11 cellular contexts compared by ENCODE assay signal in genomic region chr22:35589071-35589735, GRCh38. TPM values are rescaled to one million over a fixed set of nuclear protein-coding genes. Genes with fewer than 3 reads are reported as not detected.
DNase-seq lines count a peak whose midpoint lies in the region; ATAC-seq, FAIRE-seq and TF ChIP-seq lines count a peak whose summit lies in the region.
"Had no signal": no experiment of that assay in that cellular context is flagged by ENCODE, and none has a peak within 500 bp of the region (broad histone marks: within the 10 kb centered on the region; RNA-seq: fewer than 3 reads in every experiment).

No MANE protein-coding gene starts in this region.

- H3K4me1 ChIP-seq in GM23248 (ENCODE audit: insufficient read depth): peaks cover 20% of the 10 kb centered on the region

- DNase-seq in GM23248: peak; percentile 97
- DNase-seq in RCC 7860 (ENCODE audit: low spot score): peak; percentile 99
- peak; percentile 85 for DNase-seq in fibroblast of mammary gland (ENCODE audit: low read depth)
- no peak for DNase-seq in sciatic nerve (ENCODE audit: low spot score)
- DNase-seq in NCI-H146 (lab: John Stamatoyannopoulos, UW): no peak
- no peak for DNase-seq in activated effector memory CD4-positive, alpha-beta T cell treated with anti-CD3 and anti-CD28 coated beads, Interleukin-2, amount 50 U/mL, for 16 hours
- no peak for DNase-seq in naive thymus-derived CD8-positive, alpha-beta T cell

- H2AFZ ChIP-seq in GM23248: no peak overlapping the region

- peaks cover 17% of the 10 kb centered on the region for H3F3A ChIP-seq in GM23248 (ENCODE audit: insufficient read depth)

- in situ Hi-C loops in GM23248 (cut with MboI): loop anchor here (10.0 kb wide), 1 partner anchor 234 kb away; no protein-coding TSS in a partner anchor

- ATAC-seq in sciatic nerve (peak; percentile 3), GM19455 (IDR thresholded peaks at IDR 0.05; ENCODE audit: unreplicated experiment) (no peak)
- ATAC-seq in naive thymus-derived CD8-positive, alpha-beta T cell: no peak

- no peak overlapping the region for H3K4me3 ChIP-seq in GM23248
- H3K4me3 ChIP-seq in fibroblast of mammary gland (ENCODE audit: control insufficient read depth, low read depth, low read length): no peak overlapping the region

- WGBS in GM23248 (ENCODE audit: low coverage in 1 of 2, low lambda C conversion rate in 2 of 2, missing lambda C conversion rate in 2 of 2), 2 experiments: 17% methylated on average over 11 of the region's 11 CpGs

- no peak for TF ChIP-seq CTCF in fibroblast of mammary gland (conservative IDR thresholded peaks at IDR 0.05; ENCODE audit: control insufficient read depth, insufficient read depth, low read depth, low read length)

- no peak overlapping the region for H3K4me2 ChIP-seq in GM23248 (ENCODE audit: unreplicated experiment)

- H3K27ac Mint-ChIP-seq in naive thymus-derived CD8-positive, alpha-beta T cell: no peak overlapping the region

- H3K27me3 ChIP-seq in GM23248 (replicated peaks; ENCODE audit: insufficient read depth): no peaks in the 10 kb centered on the region

- no peaks in the 10 kb centered on the region for H3K4me1 Mint-ChIP-seq in naive thymus-derived CD8-positive, alpha-beta T cell

- H3K79me2 ChIP-seq in GM23248 (ENCODE audit: insufficient read depth): no peaks in the 10 kb centered on the region

- intact Hi-C loops in sciatic nerve (cut with DNase I): no loop called here

- peak overlapping the region; percentile 68 for H3K27ac ChIP-seq in GM23248

- H3K4me3 Mint-ChIP-seq in naive thymus-derived CD8-positive, alpha-beta T cell: no peak overlapping the region

- H3K27me3 Mint-ChIP-seq in naive thymus-derived CD8-positive, alpha-beta T cell: peaks cover 0 to 14% (median 2%) of the 10 kb centered on the region in 5 donors

- H3K36me3 ChIP-seq in GM23248 (ENCODE audit: low read depth): no peaks in the 10 kb centered on the region

- no peaks in the 10 kb centered on the region for H4K20me1 ChIP-seq in GM23248 (ENCODE audit: insufficient read depth)

- no peaks in the 10 kb centered on the region for H3K36me3 Mint-ChIP-seq in naive thymus-derived CD8-positive, alpha-beta T cell

- POLR2A ChIA-PET in naive thymus-derived CD8-positive, alpha-beta T cell (lab: Charles Lee): no interaction called here

- H3K9ac ChIP-seq in GM23248: peak overlapping the region; percentile 0; the same call in 1 of the 2 replicates

- peak; percentile 97 for FAIRE-seq in RCC 7860 (lab: Jason Lieb, UNC)

- no peaks in the 10 kb centered on the region for H3K9me3 Mint-ChIP-seq in naive thymus-derived CD8-positive, alpha-beta T cell

- H3K9me2 ChIP-seq in GM23248 (ENCODE audit: insufficient read depth): no peaks in the 10 kb centered on the region

- no peaks in the 10 kb centered on the region for H3K9me3 ChIP-seq in GM23248 (ENCODE audit: low read depth)

RNA-seq across cellular contexts. Expression of gene MB, which starts 27.9 kb away (rescaled TPM):
- total RNA-seq in GM23248 (2014; rRNA removed; shearing (Covaris generic)): not detected in 2 replicates
- polyA plus RNA-seq in GM23248 (2016; fragmentation: Nextera tagmentation; extraction: Ambion mirVana): 0.47 TPM in 1 of 2 replicates, not detected in the other
- not detected for total RNA-seq in sciatic nerve
- not detected for total RNA-seq in naive thymus-derived CD8-positive, alpha-beta T cell
- not detected for polyA plus RNA-seq in naive thymus-derived CD8-positive, alpha-beta T cell
- total RNA-seq: dermis microvascular lymphatic vessel endothelial cell, subcutaneous adipose tissue had no signal

RNA-seq across cellular contexts. Expression of gene RASD2, which starts 48.6 kb away (rescaled TPM):
- 0.76 and 3.7 TPM in 2 replicates for total RNA-seq in GM23248 (2014; rRNA removed; shearing (Covaris generic))
- polyA plus RNA-seq in GM23248 (2016; fragmentation: Nextera tagmentation; extraction: Ambion mirVana): 1.5 and 1.6 TPM in 2 replicates
- 0.45 TPM for total RNA-seq in sciatic nerve
- total RNA-seq in naive thymus-derived CD8-positive, alpha-beta T cell: not detected
- polyA plus RNA-seq in naive thymus-derived CD8-positive, alpha-beta T cell: under 1 TPM in 1 of 3 donors, not detected in 2; 0.11 TPM
- total RNA-seq: dermis microvascular lymphatic vessel endothelial cell had no signal

RNA-seq across cellular contexts. Expression of gene APOL6, which starts 59.0 kb away (rescaled TPM):
- 20.4 and 20.8 TPM in 2 replicates for total RNA-seq in GM23248 (2014; rRNA removed; shearing (Covaris generic))
- polyA plus RNA-seq in GM23248 (2016; fragmentation: Nextera tagmentation; extraction: Ambion mirVana): 7.1 and 8.0 TPM in 2 replicates
- 16.4 TPM for total RNA-seq in sciatic nerve
- total RNA-seq in naive thymus-derived CD8-positive, alpha-beta T cell: 10 to 100 TPM; 37.7 to 40.5 TPM
- polyA plus RNA-seq in naive thymus-derived CD8-positive, alpha-beta T cell: 10 to 100 TPM; 13.6 to 20.8 (median 15.5) TPM
- polyA plus RNA-seq: neural cell had no signal

Comparison
In these comparisons a context has a peak if more than half of its experiments do, and no peak if none do; other contexts are left out.
1. DNase-seq: peak in GM23248 (single experiment), RCC 7860 (single experiment) and fibroblast of mammary gland (single experiment); none in sciatic nerve (single experiment), NCI-H146 (single experiment), activated effector memory CD4-positive, alpha-beta T cell treated with anti-CD3 and anti-CD28 coated beads, Interleukin-2, amount 50 U/mL, for 16 hours (single experiment) and naive thymus-derived CD8-positive, alpha-beta T cell (0 of 10).